In genomic region chr21:37202221-37202805, GRCh38 we compare ENCODE assay signal across 23 cellular contexts.
"Had no signal": no experiment of that assay in that cellular context is flagged by ENCODE, and none has a peak within 500 bp of the region (broad histone marks: within the 10 kb centered on the region; RNA-seq: fewer than 3 reads in every experiment).

No MANE protein-coding gene starts in this region.

- H3K9me3 ChIP-seq: mucosa of descending colon, tibial artery, uterus had no signal

- H3K27ac Mint-ChIP-seq: activated CD8-positive, alpha-beta memory T cell treated with anti-CD3 and anti-CD28 coated beads, Interleukin-2, amount 10 ng/mL, durations not matched to agents 7 days and 5 days; activated naive CD8-positive, alpha-beta T cell treated with anti-CD3 and anti-CD28 coated beads for 36 hours; activated T-helper 2 cell treated with anti-CD3 and anti-CD28 coated beads, Interferon-gamma antibody, Interleukin-2, Interleukin-4, amounts not matched to agents 10 μg/mL and 5 μg/mL and 100 μg/mL, durations not matched to agents 14 hours and 24 hours and 36 hours had no signal

- H3K27ac ChIP-seq: brain microvascular endothelial cell, epithelial cell of prostate, tibial artery, uterus had no signal

- H3K9me3 Mint-ChIP-seq: activated naive CD8-positive, alpha-beta T cell treated with anti-CD3 and anti-CD28 coated beads for 36 hours; activated T-helper 2 cell treated with anti-CD3 and anti-CD28 coated beads, Interferon-gamma antibody, Interleukin-2, Interleukin-4, amounts not matched to agents 10 μg/mL and 5 μg/mL and 100 μg/mL, durations not matched to agents 14 hours and 24 hours and 36 hours; naive thymus-derived CD8-positive, alpha-beta T cell had no signal

- DNase-seq: activated CD4-positive, alpha-beta T cell treated with anti-CD3 and anti-CD28 coated beads for 1 hour; activated CD4-positive, alpha-beta T cell treated with anti-CD3 and anti-CD28 coated beads, Interleukin-2, amount 50 U/mL, for 4 hours; activated CD8-positive, alpha-beta memory T cell treated with anti-CD3 and anti-CD28 coated beads, Interleukin-2, amount 10 ng/mL, durations not matched to agents 7 days and 5 days; activated naive CD8-positive, alpha-beta T cell treated with anti-CD3 and anti-CD28 coated beads for 36 hours; activated T-cell treated with anti-CD3 and anti-CD28 coated beads, Interleukin-2, amount 50 U/mL, for 1 hour; brain microvascular endothelial cell; cortex of kidney; effector CD4-positive, alpha-beta T cell; islet precursor cell; mammary epithelial cell; mucosa of descending colon; naive thymus-derived CD8-positive, alpha-beta T cell; nucleus accumbens; stimulated activated CD4-positive, alpha-beta T cell treated with anti-CD3 and anti-CD28 coated beads, Interleukin-15, amount 100 ng/mL, for 24 hours; stimulated activated CD4-positive, alpha-beta T cell treated with anti-CD3 and anti-CD28 coated beads, Interleukin-4, amount 100 ng/mL, for 24 hours; stimulated activated naive CD4-positive, alpha-beta T cell; T-helper 1 cell; T1000; tibial artery; uterus had no signal

- H3K36me3 ChIP-seq: uterus had no signal

- H3K4me3 ChIP-seq: mucosa of descending colon, tibial artery, uterus had no signal

- H3K27me3 Mint-ChIP-seq: activated CD8-positive, alpha-beta memory T cell treated with anti-CD3 and anti-CD28 coated beads, Interleukin-2, amount 10 ng/mL, durations not matched to agents 7 days and 5 days; activated naive CD8-positive, alpha-beta T cell treated with anti-CD3 and anti-CD28 coated beads for 36 hours; naive thymus-derived CD8-positive, alpha-beta T cell had no signal

- H3K4me3 Mint-ChIP-seq: activated CD8-positive, alpha-beta memory T cell treated with anti-CD3 and anti-CD28 coated beads, Interleukin-2, amount 10 ng/mL, durations not matched to agents 7 days and 5 days; activated naive CD8-positive, alpha-beta T cell treated with anti-CD3 and anti-CD28 coated beads for 36 hours; naive thymus-derived CD8-positive, alpha-beta T cell had no signal

- H3K27me3 ChIP-seq: brain microvascular endothelial cell, tibial artery, uterus had no signal

- ATAC-seq: activated CD8-positive, alpha-beta memory T cell treated with anti-CD3 and anti-CD28 coated beads, Interleukin-2, amount 10 ng/mL, durations not matched to agents 7 days and 5 days; left lobe of liver; mucosa of descending colon; naive thymus-derived CD8-positive, alpha-beta T cell had no signal
